ENCODE assay signal across 1 cellular context in genomic region chr15:90044191-90044590, GRCh38.
TF ChIP-seq lines count a peak whose summit lies in the region.

No MANE protein-coding gene starts in this region.

TF ChIP-seq in HepG2, 621 proteins besides CTCF, POLR2A, EP300 and RAD21:
- TF ChIP-seq AGO2 (optimal IDR thresholded peaks at IDR 0.05; ENCODE audit: low read depth, low read length) (peak; percentile 26), IRX3 (CRISPR knock-in tag; IDR thresholded peaks at IDR 0.05; ENCODE audit: borderline replicate concordance, low read depth) (no peak)
